Comparison of ENCODE assay signal across 15 cellular contexts in genomic region chr3:47228088-47228487, GRCh38. TPM values are rescaled to one million over a fixed set of nuclear protein-coding genes. Genes with fewer than 3 reads are reported as not detected.
DNase-seq lines count a peak whose midpoint lies in the region; ATAC-seq and TF ChIP-seq lines count a peak whose summit lies in the region.
"Had no signal": no experiment of that assay in that cellular context is flagged by ENCODE, and none has a peak within 500 bp of the region (broad histone marks: within the 10 kb centered on the region; RNA-seq: fewer than 3 reads in every experiment).

No MANE protein-coding gene starts in this region.

- DNase-seq in activated CD8-positive, alpha-beta T cell treated with anti-CD3 and anti-CD28 coated beads, Interleukin-2, amount 10 ng/mL, durations not matched to agents 7 days and 5 days = no peak
- no peak for DNase-seq in activated CD8-positive, alpha-beta T cell treated with anti-CD3 and anti-CD28 coated beads for 36 hours
- DNase-seq in activated B cell treated with CpG ODN at 0.5 μM for 24 hours = no peak
- no peak for DNase-seq in upper lobe of left lung
- DNase-seq in HK-2 (ENCODE audit: unreplicated experiment) = no peak
- DNase-seq in NCI-H82 treated with DMSO at 0.1 percent for 48 hours (lab: John Stamatoyannopoulos, UW; ENCODE audit: unreplicated experiment) = no peak
- DNase-seq in WTC11 (ENCODE audit: low spot score) = no peak
- DNase-seq: GF-D8 had no signal

- no peak for ATAC-seq in activated CD8-positive, alpha-beta T cell treated with anti-CD3 and anti-CD28 coated beads, Interleukin-2, amount 10 ng/mL, durations not matched to agents 7 days and 5 days
- ATAC-seq in activated CD8-positive, alpha-beta T cell treated with anti-CD3 and anti-CD28 coated beads for 36 hours = no peak
- ATAC-seq in HG02938 (IDR thresholded peaks at IDR 0.05; ENCODE audit: unreplicated experiment) (peak; percentile 55), activated B cell treated with CpG ODN at 0.5 μM for 24 hours (ENCODE audit: low read depth) (no peak), upper lobe of left lung (ENCODE audit: low FRiP score in 2 of 2) (peak in 1 of 2 donors; percentile 36), WTC11 (no peak)
- ATAC-seq: activated T-helper 17 cell treated with anti-CD3 and anti-CD28 coated beads, Interleukin-2, amount 50 U/mL, for 72 hours; Panc1 had no signal

- H3K4me3 Mint-ChIP-seq in activated CD8-positive, alpha-beta T cell treated with anti-CD3 and anti-CD28 coated beads, Interleukin-2, amount 10 ng/mL, durations not matched to agents 7 days and 5 days = no peak overlapping the region
- H3K4me3 Mint-ChIP-seq in activated CD8-positive, alpha-beta T cell treated with anti-CD3 and anti-CD28 coated beads for 36 hours = no peak overlapping the region
- H3K4me3 Mint-ChIP-seq in activated B cell treated with CpG ODN at 0.5 μM for 24 hours (peak overlapping the region; percentile 54), WTC11 (no peak overlapping the region)
- H3K4me3 Mint-ChIP-seq: activated T-helper 17 cell treated with anti-CD3 and anti-CD28 coated beads, Interleukin-2, amount 50 U/mL, for 72 hours had no signal

- peak overlapping the region; percentile 65 for H3K27ac Mint-ChIP-seq in activated CD8-positive, alpha-beta T cell treated with anti-CD3 and anti-CD28 coated beads, Interleukin-2, amount 10 ng/mL, durations not matched to agents 7 days and 5 days
- H3K27ac Mint-ChIP-seq in activated CD8-positive, alpha-beta T cell treated with anti-CD3 and anti-CD28 coated beads for 36 hours = no peak overlapping the region
- H3K27ac Mint-ChIP-seq in activated B cell treated with CpG ODN at 0.5 μM for 24 hours = no peak overlapping the region
- no peak overlapping the region; the same call in 1 of the 2 replicates for H3K27ac Mint-ChIP-seq in WTC11
- H3K27ac Mint-ChIP-seq: activated T-helper 17 cell treated with anti-CD3 and anti-CD28 coated beads, Interleukin-2, amount 50 U/mL, for 72 hours had no signal

- intact Hi-C loops in activated CD8-positive, alpha-beta T cell treated with anti-CD3 and anti-CD28 coated beads for 36 hours (cut with micrococcal nuclease) = no loop called here
- intact Hi-C loops in activated B cell treated with CpG ODN at 0.5 μM for 24 hours (cut with micrococcal nuclease) = loop anchor here (5.0 kb wide), 1 partner anchor 66 kb away; the partner anchor contains the start of gene SETD2

- no peaks in the 10 kb centered on the region for H3K9me3 ChIP-seq in upper lobe of left lung
- H3K9me3 ChIP-seq: testis had no signal

- no peaks in the 10 kb centered on the region for H3K27me3 Mint-ChIP-seq in activated CD8-positive, alpha-beta T cell treated with anti-CD3 and anti-CD28 coated beads, Interleukin-2, amount 10 ng/mL, durations not matched to agents 7 days and 5 days (ENCODE audit: low read depth)
- H3K27me3 Mint-ChIP-seq in activated CD8-positive, alpha-beta T cell treated with anti-CD3 and anti-CD28 coated beads for 36 hours = no peaks in the 10 kb centered on the region
- H3K27me3 Mint-ChIP-seq in activated B cell treated with CpG ODN at 0.5 μM for 24 hours (no peaks in the 10 kb centered on the region), WTC11 (ENCODE audit: low read depth) (no peaks in the 10 kb centered on the region; the same call in 1 of the 2 replicates)
- H3K27me3 Mint-ChIP-seq: activated T-helper 17 cell treated with anti-CD3 and anti-CD28 coated beads, Interleukin-2, amount 50 U/mL, for 72 hours had no signal

- peaks cover 3 to 13% (median 9%) of the 10 kb centered on the region in 4 donors for H3K4me1 ChIP-seq in upper lobe of left lung

- no peaks in the 10 kb centered on the region for H3K36me3 Mint-ChIP-seq in activated CD8-positive, alpha-beta T cell treated with anti-CD3 and anti-CD28 coated beads, Interleukin-2, amount 10 ng/mL, durations not matched to agents 7 days and 5 days (ENCODE audit: low read depth)
- H3K36me3 Mint-ChIP-seq in activated CD8-positive, alpha-beta T cell treated with anti-CD3 and anti-CD28 coated beads for 36 hours (ENCODE audit: low read depth) = no peaks in the 10 kb centered on the region
- H3K36me3 Mint-ChIP-seq in activated B cell treated with CpG ODN at 0.5 μM for 24 hours (ENCODE audit: low read depth) (no peaks in the 10 kb centered on the region), WTC11 (no peaks in the 10 kb centered on the region)

- H3K9me3 Mint-ChIP-seq in activated CD8-positive, alpha-beta T cell treated with anti-CD3 and anti-CD28 coated beads, Interleukin-2, amount 10 ng/mL, durations not matched to agents 7 days and 5 days (ENCODE audit: insufficient read depth) = no peaks in the 10 kb centered on the region
- no peaks in the 10 kb centered on the region for H3K9me3 Mint-ChIP-seq in activated CD8-positive, alpha-beta T cell treated with anti-CD3 and anti-CD28 coated beads for 36 hours
- H3K9me3 Mint-ChIP-seq in activated B cell treated with CpG ODN at 0.5 μM for 24 hours (no peaks in the 10 kb centered on the region), WTC11 (no peaks in the 10 kb centered on the region)
- H3K9me3 Mint-ChIP-seq: activated T-helper 17 cell treated with anti-CD3 and anti-CD28 coated beads, Interleukin-2, amount 50 U/mL, for 72 hours had no signal

- no peak for TF ChIP-seq POLR2A in upper lobe of left lung (IDR thresholded peaks at IDR 0.05)

- no peak for TF ChIP-seq CTCF in activated CD8-positive, alpha-beta T cell treated with anti-CD3 and anti-CD28 coated beads for 36 hours (IDR thresholded peaks at IDR 0.05)
- TF ChIP-seq CTCF in activated B cell treated with CpG ODN at 0.5 μM for 24 hours (IDR thresholded peaks at IDR 0.05) (no peak), upper lobe of left lung (IDR thresholded peaks at IDR 0.05) (no peak), WTC11 (IDR thresholded peaks at IDR 0.05) (no peak)

- POLR2A ChIA-PET in activated CD8-positive, alpha-beta T cell treated with anti-CD3 and anti-CD28 coated beads, Interleukin-2, amount 10 ng/mL, durations not matched to agents 7 days and 5 days (lab: Charles Lee) = no interaction called here
- POLR2A ChIA-PET in activated CD8-positive, alpha-beta T cell treated with anti-CD3 and anti-CD28 coated beads for 36 hours (lab: Charles Lee) = no interaction called here
- POLR2A ChIA-PET in activated B cell treated with CpG ODN at 0.5 μM for 24 hours (lab: Charles Lee) = no interaction called here
- POLR2A ChIA-PET in WTC11 (lab: Charles Lee) = no interaction called here

- H3K36me3 ChIP-seq in upper lobe of left lung = no peaks in the 10 kb centered on the region

- no peaks in the 10 kb centered on the region for H3K27me3 ChIP-seq in upper lobe of left lung
- H3K27me3 ChIP-seq: hepatocyte, testis had no signal

- 57 to 63% methylated on average over 1 of the region's 1 CpG for WGBS in upper lobe of left lung, 2 donors

- H3K4me3 ChIP-seq in upper lobe of left lung = peak overlapping the region in 1 of 4 donors; percentile 2
- H3K4me3 ChIP-seq: hepatocyte, testis had no signal

- no peak for TF ChIP-seq EP300 in upper lobe of left lung (IDR thresholded peaks at IDR 0.05)

- peak overlapping the region; percentile 32 to 61 (median 55) for H3K27ac ChIP-seq in upper lobe of left lung
- H3K27ac ChIP-seq: 22Rv1, hepatocyte, testis, VCaP had no signal

- peaks cover 6% of the 10 kb centered on the region for H3K4me1 Mint-ChIP-seq in activated CD8-positive, alpha-beta T cell treated with anti-CD3 and anti-CD28 coated beads, Interleukin-2, amount 10 ng/mL, durations not matched to agents 7 days and 5 days (ENCODE audit: low read depth)
- no peaks in the 10 kb centered on the region for H3K4me1 Mint-ChIP-seq in activated CD8-positive, alpha-beta T cell treated with anti-CD3 and anti-CD28 coated beads for 36 hours (ENCODE audit: low read depth)
- H3K4me1 Mint-ChIP-seq in activated B cell treated with CpG ODN at 0.5 μM for 24 hours (peaks cover 40% of the 10 kb centered on the region), WTC11 (peaks cover 4% of the 10 kb centered on the region)
- H3K4me1 Mint-ChIP-seq: activated T-helper 17 cell treated with anti-CD3 and anti-CD28 coated beads, Interleukin-2, amount 50 U/mL, for 72 hours had no signal

- CTCF ChIA-PET in activated CD8-positive, alpha-beta T cell treated with anti-CD3 and anti-CD28 coated beads, Interleukin-2, amount 10 ng/mL, durations not matched to agents 7 days and 5 days (lab: Charles Lee) = no interaction called here
- CTCF ChIA-PET in activated CD8-positive, alpha-beta T cell treated with anti-CD3 and anti-CD28 coated beads for 36 hours (lab: Charles Lee) = no interaction called here
- CTCF ChIA-PET in activated B cell treated with CpG ODN at 0.5 μM for 24 hours (lab: Charles Lee) (interaction anchor here (1.4 kb wide), 1 partner anchor 64 kb away, joined by 5 read pairs; the partner anchor contains the start of gene SETD2), WTC11 (lab: Charles Lee) (interaction anchor here (0.6 kb wide), 1 partner anchor 143 kb away, joined by 4 read pairs; no protein-coding TSS in a partner anchor)

TF ChIP-seq in WTC11, 78 proteins besides CTCF, POLR2A, EP300 and RAD21 (continues in another document):
- TF ChIP-seq TEAD4 (CRISPR knock-in tag; IDR thresholded peaks at IDR 0.05) (no peak), ZNF396 (CRISPR knock-in tag; IDR thresholded peaks at IDR 0.05; ENCODE audit: borderline replicate concordance) (no peak), IRF2 (CRISPR knock-in tag; IDR thresholded peaks at IDR 0.05; ENCODE audit: borderline replicate concordance, low read depth) (no peak), E2F1 (CRISPR knock-in tag; IDR thresholded peaks at IDR 0.05) (no peak)

RNA-seq across cellular contexts. Expression of gene KIF9, which starts 54.5 kb away (rescaled TPM):
- 1 to 10 TPM; 8.2 to 8.3 TPM for total RNA-seq in activated CD8-positive, alpha-beta T cell treated with anti-CD3 and anti-CD28 coated beads, Interleukin-2, amount 10 ng/mL, durations not matched to agents 7 days and 5 days
- 1 to 10 TPM; 8.3 to 8.8 TPM for total RNA-seq in activated CD8-positive, alpha-beta T cell treated with anti-CD3 and anti-CD28 coated beads for 36 hours
- 2.3 and 2.5 TPM in 2 replicates for total RNA-seq in activated B cell treated with CpG ODN at 0.5 μM for 24 hours
- 10 to 100 TPM in 3 of 6 donors, 1 to 10 TPM in 3; 4.7 to 27.0 (median 11.3) TPM for total RNA-seq in upper lobe of left lung
- total RNA-seq in WTC11 (2021) = 4.4 to 5.8 TPM (median 5.7 TPM) in 3 replicates

RNA-seq across cellular contexts. Expression of gene KLHL18, which starts 54.7 kb away (rescaled TPM):
- 10 to 100 TPM; 29.8 to 32.5 TPM for total RNA-seq in activated CD8-positive, alpha-beta T cell treated with anti-CD3 and anti-CD28 coated beads, Interleukin-2, amount 10 ng/mL, durations not matched to agents 7 days and 5 days
- 10 to 100 TPM; 28.8 to 32.6 TPM for total RNA-seq in activated CD8-positive, alpha-beta T cell treated with anti-CD3 and anti-CD28 coated beads for 36 hours
- total RNA-seq in activated B cell treated with CpG ODN at 0.5 μM for 24 hours (36.6 and 38.0 TPM in 2 replicates), upper lobe of left lung (10 to 100 TPM; 12.6 to 35.5 (median 19.4) TPM), WTC11 (2021) (23.4 to 29.5 TPM (median 28.4 TPM) in 3 replicates)

Comparison
In these comparisons a context has a peak if more than half of its experiments do, and no peak if none do; other contexts are left out.
1. CTCF ChIA-PET loops: an anchor here in activated B cell treated with CpG ODN at 0.5 μM for 24 hours (1.4 kb wide) and WTC11 (0.6 kb wide); none called in activated CD8-positive, alpha-beta T cell treated with anti-CD3 and anti-CD28 coated beads, Interleukin-2, amount 10 ng/mL, durations not matched to agents 7 days and 5 days and activated CD8-positive, alpha-beta T cell treated with anti-CD3 and anti-CD28 coated beads for 36 hours.